Comparison of ENCODE assay signal across 22 cellular contexts in the genomic region with DNA sequence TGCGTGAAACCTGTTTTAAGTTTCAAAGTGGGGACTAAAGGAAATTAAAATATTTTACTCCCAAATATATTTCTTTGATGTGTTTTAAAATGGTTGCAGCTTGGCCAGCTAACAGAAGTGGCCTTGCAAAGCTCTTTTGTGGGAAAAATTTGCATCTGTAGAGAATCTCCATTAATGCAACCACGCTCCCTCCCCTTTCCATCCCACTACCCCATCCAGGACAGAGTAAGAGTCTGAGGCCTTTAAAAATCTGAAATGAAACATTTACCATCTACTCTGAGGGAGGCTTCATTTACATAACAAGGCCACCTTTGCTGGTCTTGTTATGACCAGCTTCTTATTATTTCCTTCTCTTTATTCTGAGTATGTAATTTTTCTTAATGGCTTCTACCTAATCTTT.
"Had no signal": no experiment of that assay in that cellular context is flagged by ENCODE, and none has a peak within 500 bp of the region (broad histone marks: within the 10 kb centered on the region; RNA-seq: fewer than 3 reads in every experiment).

No MANE protein-coding gene starts in this region.

- H3K27me3 Mint-ChIP-seq: activated naive CD8-positive, alpha-beta T cell treated with anti-CD3 and anti-CD28 coated beads, Interleukin-2, amount 10 ng/mL, durations not matched to agents 7 days and 5 days; naive thymus-derived CD8-positive, alpha-beta T cell; stimulated activated naive CD8-positive, alpha-beta T cell treated with anti-CD3 and anti-CD28 coated beads, Interleukin-15, amount 100 ng/mL, for 72 hours had no signal

- H3K27ac ChIP-seq: colonic mucosa, dorsolateral prefrontal cortex, esophagus squamous epithelium, gastrocnemius medialis, left lung, parathyroid adenoma, tibial nerve, VCaP had no signal

- H3K36me3 ChIP-seq: colonic mucosa, esophagus squamous epithelium, gastrocnemius medialis, left lung, tibial nerve had no signal

- DNase-seq: activated CD4-positive, alpha-beta T cell treated with anti-CD3 and anti-CD28 coated beads, Interleukin-2, amount 50 U/mL, for 1 hour; activated CD4-positive, CD25-positive, alpha-beta regulatory T cell treated with anti-CD3 and anti-CD28 coated beads, Interleukin-2, amount 50 U/mL, for 72 hours; activated CD8-positive, alpha-beta T cell treated with anti-CD3 and anti-CD28 coated beads, Interleukin-2, amount 10 ng/mL, durations not matched to agents 7 days and 5 days; activated gamma-delta T cell treated with Interleukin-2 at 50 U/mL for 16 hours; activated naive CD8-positive, alpha-beta T cell treated with anti-CD3 and anti-CD28 coated beads, Interleukin-2, amount 10 ng/mL, durations not matched to agents 7 days and 5 days; amygdala; colonic mucosa; dorsolateral prefrontal cortex; endodermal cell; esophagus squamous epithelium; gastrocnemius medialis; kidney glomerular epithelial cell; left lung; naive thymus-derived CD8-positive, alpha-beta T cell; right cardiac atrium; stimulated activated CD4-positive, alpha-beta T cell treated with anti-CD3 and anti-CD28 coated beads, Interleukin-4, amount 100 ng/mL, for 24 hours; stimulated activated naive CD8-positive, alpha-beta T cell treated with anti-CD3 and anti-CD28 coated beads, Interleukin-15, amount 100 ng/mL, for 72 hours; SW 1271 had no signal

- H3K4me1 ChIP-seq: colonic mucosa, esophagus squamous epithelium, gastrocnemius medialis, left lung, parathyroid adenoma, tibial nerve had no signal

- H3K4me3 Mint-ChIP-seq: activated CD8-positive, alpha-beta T cell treated with anti-CD3 and anti-CD28 coated beads, Interleukin-2, amount 10 ng/mL, durations not matched to agents 7 days and 5 days; activated naive CD8-positive, alpha-beta T cell treated with anti-CD3 and anti-CD28 coated beads, Interleukin-2, amount 10 ng/mL, durations not matched to agents 7 days and 5 days; activated T-helper 1 cell treated with anti-CD3 and anti-CD28 coated beads, Interleukin-12 subunit alpha, Interleukin-12 subunit beta, Interleukin-2, Interleukin-4 antibody, amounts not matched to agents 30 ng/mL and 10 ng/mL and 1 ng/mL, durations not matched to agents 14 hours and 24 hours and 36 hours; endodermal cell; naive thymus-derived CD8-positive, alpha-beta T cell; stimulated activated naive CD8-positive, alpha-beta T cell treated with anti-CD3 and anti-CD28 coated beads, Interleukin-15, amount 100 ng/mL, for 72 hours had no signal

- H3K4me3 ChIP-seq: colonic mucosa, dorsolateral prefrontal cortex, esophagus squamous epithelium, gastrocnemius medialis, left lung, tibial nerve had no signal

- H3K27ac Mint-ChIP-seq: activated CD8-positive, alpha-beta T cell treated with anti-CD3 and anti-CD28 coated beads, Interleukin-2, amount 10 ng/mL, durations not matched to agents 7 days and 5 days; activated T-helper 1 cell treated with anti-CD3 and anti-CD28 coated beads, Interleukin-12 subunit alpha, Interleukin-12 subunit beta, Interleukin-2, Interleukin-4 antibody, amounts not matched to agents 30 ng/mL and 10 ng/mL and 1 ng/mL, durations not matched to agents 14 hours and 24 hours and 36 hours; endodermal cell; stimulated activated naive CD8-positive, alpha-beta T cell treated with anti-CD3 and anti-CD28 coated beads, Interleukin-15, amount 100 ng/mL, for 72 hours had no signal

- H3K9ac ChIP-seq: parathyroid adenoma had no signal

- H3K9me3 ChIP-seq: colonic mucosa, esophagus squamous epithelium, gastrocnemius medialis had no signal

- H3K27me3 ChIP-seq: colonic mucosa, dorsolateral prefrontal cortex, esophagus squamous epithelium, gastrocnemius medialis, left lung, tibial nerve had no signal

- ATAC-seq: activated CD8-positive, alpha-beta T cell treated with anti-CD3 and anti-CD28 coated beads, Interleukin-2, amount 10 ng/mL, durations not matched to agents 7 days and 5 days; gastrocnemius medialis; left lung; naive thymus-derived CD8-positive, alpha-beta T cell; right cardiac atrium; stimulated activated naive CD8-positive, alpha-beta T cell treated with anti-CD3 and anti-CD28 coated beads, Interleukin-15, amount 100 ng/mL, for 72 hours had no signal
